In genomic region chr10:70656489-70656888, GRCh38 we compare ENCODE assay signal across 8 cellular contexts. TPM values are rescaled to one million over a fixed set of nuclear protein-coding genes. Genes with fewer than 3 reads are reported as not detected.
DNase-seq lines count a peak whose midpoint lies in the region; ATAC-seq and TF ChIP-seq lines count a peak whose summit lies in the region.

No MANE protein-coding gene starts in this region.

- H2BK120ac ChIP-seq in trophoblast cell (ENCODE audit: insufficient read depth, low read length, poor library complexity), result no peak overlapping the region

- H4K8ac ChIP-seq in trophoblast cell (ENCODE audit: low read depth, low read length), result no peak overlapping the region

- ATAC-seq in GM19351 (IDR thresholded peaks at IDR 0.05; ENCODE audit: unreplicated experiment) (peak; percentile 88), HG03457 (IDR thresholded peaks at IDR 0.05; ENCODE audit: unreplicated experiment) (no peak)

- no peak overlapping the region for H3K14ac ChIP-seq in trophoblast cell (ENCODE audit: low read length)

- no peak overlapping the region for H4K12ac ChIP-seq in trophoblast cell (ENCODE audit: low read depth, low read length)

- no peaks in the 10 kb centered on the region for H3K27me3 ChIP-seq in trophoblast cell (ENCODE audit: insufficient read depth, low read length)

- H3K4me3 ChIP-seq in AG04449 (ENCODE audit: low read depth, low read length) (no peak overlapping the region), trophoblast cell (ENCODE audit: low read depth, low read length) (no peak overlapping the region)

- no peak overlapping the region for H3K27ac ChIP-seq in trophoblast cell (ENCODE audit: low read depth, low read length)

- no peak overlapping the region for H2AFZ ChIP-seq in trophoblast cell (ENCODE audit: insufficient read depth, low read length, poor library complexity)

- in situ Hi-C loops in KBM-7 (cut with MboI; ENCODE audit: low pct_unique_long_range_greater_than_20kb, low sequenced_read_pairs), result no loop called here

- CTCF ChIA-PET in AG04449 (lab: Yijun Ruan, JAX), result interaction anchor here (1.2 to 1.4 kb wide), 2 partner anchors 36 to 103 kb away, joined by 3 read pairs; no protein-coding TSS in a partner anchor

- H3K36me3 ChIP-seq in trophoblast cell (ENCODE audit: control insufficient read depth in 1 of 2, insufficient read depth in 2 of 2, low read length in 2 of 2), result peaks cover 0 to 2% of the 10 kb centered on the region in 2 experiments

- no peak overlapping the region for H3K9ac ChIP-seq in trophoblast cell (ENCODE audit: low read length)

- H3K4me1 ChIP-seq in trophoblast cell (ENCODE audit: control insufficient read depth in 1 of 2, insufficient read depth in 2 of 2, low read length in 2 of 2), result no peaks in the 10 kb centered on the region

- peaks cover 12% of the 10 kb centered on the region for H3K9me3 ChIP-seq in trophoblast cell (ENCODE audit: insufficient read depth, low read depth, low read length)

- no peak overlapping the region for H2BK12ac ChIP-seq in trophoblast cell (ENCODE audit: low read length)

- no peak overlapping the region for H3K23ac ChIP-seq in trophoblast cell (ENCODE audit: low read length)

- H3K18ac ChIP-seq in trophoblast cell (ENCODE audit: low read length), result no peak overlapping the region

- POLR2A ChIA-PET in AG04449 (lab: Yijun Ruan, JAX), result interaction anchor here (0.7 to 1.5 kb wide), 4 partner anchors 8 to 105 kb away, joined by 3 to 16 read pairs (median 8); no protein-coding TSS in a partner anchor

- no peaks in the 10 kb centered on the region for H3K79me2 ChIP-seq in trophoblast cell (ENCODE audit: control insufficient read depth, insufficient read depth, low read length, poor library complexity)

- no peak overlapping the region for H4K91ac ChIP-seq in trophoblast cell (ENCODE audit: low read depth, low read length)

- H3K4me2 ChIP-seq in trophoblast cell (ENCODE audit: low read length), result no peak overlapping the region

- DNase-seq in AG04449 (ENCODE audit: low read depth, low spot score), result peak; percentile 97
- peak; percentile 69 for DNase-seq in KBM-7
- DNase-seq in amniotic epithelial cell (ENCODE audit: low read depth), result peak; percentile 99
- peak; percentile 62 to 74 for DNase-seq in trophoblast cell
- DNase-seq in NCI-H774 (lab: John Stamatoyannopoulos, UW), result no peak
- no peak for DNase-seq in SKM-1 treated with dmso at 0.1 percent for 144 hours (lab: John Stamatoyannopoulos, UW; ENCODE audit: unreplicated experiment)

- H2AK5ac ChIP-seq in trophoblast cell (ENCODE audit: low read length), result no peak overlapping the region

- H2BK5ac ChIP-seq in trophoblast cell (ENCODE audit: low read depth, low read length, poor library complexity), result no peak overlapping the region

- TF ChIP-seq CTCF in AG04449 (IDR thresholded peaks at IDR 0.05; ENCODE audit: insufficient read depth, low read length, missing control alignments), result no peak

- H3K79me1 ChIP-seq in trophoblast cell (ENCODE audit: low read length), result no peaks in the 10 kb centered on the region

- H3K4ac ChIP-seq in trophoblast cell (ENCODE audit: low read depth, low read length), result no peak overlapping the region

- WGBS in trophoblast cell (ENCODE audit: extremely low coverage, insufficient coverage, insufficient read length), result no CpG with 5 or more reads among the region's 3 CpGs

RNA-seq across cellular contexts. Expression of gene ADAMTS14, which starts 15.8 kb away (rescaled TPM):
- 0.01 TPM in 2 replicates for polyA plus RNA-seq in trophoblast cell (2013)

RNA-seq across cellular contexts. Expression of gene PRF1, which starts 53.9 kb away (rescaled TPM):
- not detected in 2 replicates for polyA plus RNA-seq in trophoblast cell (2013)

Comparison
In these comparisons a context has a peak if more than half of its experiments do, and no peak if none do; other contexts are left out.
1. DNase-seq: peak in AG04449 (single experiment), KBM-7 (single experiment), amniotic epithelial cell (single experiment) and trophoblast cell (2 of 2); none in NCI-H774 (single experiment) and SKM-1 treated with dmso at 0.1 percent for 144 hours (single experiment).